ENCODE assay signal across 19 cellular contexts in the genomic region with DNA sequence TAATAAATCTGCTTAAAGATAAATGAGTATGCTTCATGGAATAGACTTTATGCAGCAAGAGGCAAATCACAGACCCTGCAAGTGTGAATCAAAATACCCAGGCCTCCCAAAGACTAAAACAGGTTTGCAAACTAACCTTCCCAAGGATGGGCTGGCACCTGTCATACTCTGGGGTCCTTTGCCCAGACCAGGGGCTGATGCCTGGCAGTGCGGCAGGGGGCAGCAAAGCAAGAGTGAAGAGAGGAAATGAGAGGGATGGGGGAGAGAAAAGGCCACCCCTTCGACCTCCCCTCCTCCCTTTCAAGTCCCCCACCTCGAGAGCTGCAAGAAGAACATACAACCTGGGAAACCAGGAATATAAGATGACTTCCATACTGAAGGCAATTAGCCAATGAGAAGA. TPM values are rescaled to one million over a fixed set of nuclear protein-coding genes. Genes with fewer than 3 reads are reported as not detected.
DNase-seq lines count a peak whose midpoint lies in the region; ATAC-seq and TF ChIP-seq lines count a peak whose summit lies in the region.
"Had no signal": no experiment of that assay in that cellular context is flagged by ENCODE, and none has a peak within 500 bp of the region (broad histone marks: within the 10 kb centered on the region; RNA-seq: fewer than 3 reads in every experiment).

No MANE protein-coding gene starts in this region.

- ATAC-seq in lung (ENCODE audit: insufficient read depth, low FRiP score): no peak
- ATAC-seq in HG03432 (IDR thresholded peaks at IDR 0.05; ENCODE audit: unreplicated experiment): no peak

- WGBS in endodermal cell (ENCODE audit: insufficient coverage in 1 of 2, insufficient read length in 1 of 2), 2 experiments: 90% methylated on average over 3 of the region's 3 CpGs; no CpG with 5 or more reads in 1 of the 2 experiments
- WGBS in lung, 2 donors: 78 to 82% methylated on average over 3 of the region's 3 CpGs

- H3K27ac Mint-ChIP-seq in endodermal cell: no peak overlapping the region
- H3K27ac Mint-ChIP-seq: activated CD4-positive, alpha-beta memory T cell treated with anti-CD3 and anti-CD28 coated beads, Interleukin-2, amount 10 ng/mL, durations not matched to agents 7 days and 5 days had no signal

- DNase-seq in activated CD8-positive, alpha-beta memory T cell treated with anti-CD3 and anti-CD28 coated beads for 24 hours: peak; percentile 37
- DNase-seq in activated CD8-positive, alpha-beta memory T cell treated with anti-CD3 and anti-CD28 coated beads, Interleukin-2, amount 50 U/mL, for 48 hours: no peak
- peak; percentile 21 for DNase-seq in endodermal cell
- peak; percentile 24 for DNase-seq in lung (ENCODE audit: low spot score)
- no peak for DNase-seq in HuH-7.5 (ENCODE audit: low spot score)
- no peak for DNase-seq in activated T-cell treated with anti-CD3 and anti-CD28 coated beads for 4 hours
- DNase-seq: activated CD4-positive, alpha-beta memory T cell treated with anti-CD3 and anti-CD28 coated beads, Interleukin-2, amount 10 ng/mL, durations not matched to agents 7 days and 5 days; C1 segment of cervical spinal cord; DMS153; effector CD8-positive, alpha-beta T cell; NCI-H1436; NCI-H2171; stimulated activated CD4-positive, alpha-beta T cell treated with anti-CD3 and anti-CD28 coated beads, Interleukin-4, amount 100 ng/mL, for 4 hours had no signal

- no peaks in the 10 kb centered on the region for H3K27me3 Mint-ChIP-seq in endodermal cell (ENCODE audit: insufficient read depth)
- H3K27me3 Mint-ChIP-seq: activated CD4-positive, alpha-beta memory T cell treated with anti-CD3 and anti-CD28 coated beads, Interleukin-2, amount 10 ng/mL, durations not matched to agents 7 days and 5 days had no signal

- no peak for TF ChIP-seq CTCF in endodermal cell (conservative IDR thresholded peaks at IDR 0.05)
- TF ChIP-seq CTCF in lung (IDR thresholded peaks at IDR 0.05; ENCODE audit: control extremely low read depth, extremely low read depth): no peak

- H3K4me3 ChIP-seq in endodermal cell (ENCODE audit: low read length) (no peak overlapping the region), lung (no peak overlapping the region), stomach smooth muscle (ENCODE audit: low read length in 2 of 2) (no peak overlapping the region)
- H3K4me3 ChIP-seq: cardiac muscle cell, SJCRH30, thoracic aorta had no signal

- H3K27ac ChIP-seq in endodermal cell (ENCODE audit: low read depth, low read length) (no peak overlapping the region), lung (ENCODE audit: low read depth in 1 of 2, low read length in 1 of 2) (peak overlapping the region in 1 of 2 donors; percentile 71), stomach smooth muscle (ENCODE audit: low read length) (peak overlapping the region; percentile 93)
- H3K27ac ChIP-seq: 22Rv1, cardiac muscle cell, SJCRH30 had no signal

- H3K4me1 Mint-ChIP-seq in endodermal cell: peaks cover 15% of the 10 kb centered on the region

- peaks cover 9% of the 10 kb centered on the region for H3K9me3 Mint-ChIP-seq in endodermal cell

- H3K4me3 Mint-ChIP-seq in endodermal cell: no peak overlapping the region
- H3K4me3 Mint-ChIP-seq: activated CD4-positive, alpha-beta memory T cell treated with anti-CD3 and anti-CD28 coated beads, Interleukin-2, amount 10 ng/mL, durations not matched to agents 7 days and 5 days had no signal

- H3K27me3 ChIP-seq in endodermal cell (ENCODE audit: control insufficient read depth, insufficient read depth, low read length, poor library complexity, severe bottlenecking) (no peaks in the 10 kb centered on the region), lung (ENCODE audit: control insufficient read depth, insufficient read depth) (no peaks in the 10 kb centered on the region), stomach smooth muscle (ENCODE audit: control insufficient read depth in 1 of 2, insufficient read depth in 2 of 2, low read length in 2 of 2) (no peaks in the 10 kb centered on the region)
- H3K27me3 ChIP-seq: cardiac muscle cell, SJCRH30 had no signal

- peaks cover 53% of the 10 kb centered on the region for H3K36me3 Mint-ChIP-seq in endodermal cell (ENCODE audit: low read depth)

- H3K9ac ChIP-seq in endodermal cell (ENCODE audit: extremely low read depth, low read length, poor library complexity, severe bottlenecking): no peak overlapping the region
- peak overlapping the region; percentile 36 to 61 for H3K9ac ChIP-seq in stomach smooth muscle (ENCODE audit: low read length in 2 of 2)

- H3K4me1 ChIP-seq in endodermal cell (ENCODE audit: control insufficient read depth, insufficient read depth, low read length) (no peaks in the 10 kb centered on the region), lung (ENCODE audit: control insufficient read depth in 2 of 2, insufficient read depth in 2 of 2, low read length in 2 of 2) (peaks cover 3 to 13% of the 10 kb centered on the region in 2 donors), stomach smooth muscle (ENCODE audit: control insufficient read depth, insufficient read depth, low read length) (peaks cover 32% of the 10 kb centered on the region)
- H3K4me1 ChIP-seq: SJCRH30 had no signal

- H3K36me3 ChIP-seq in endodermal cell (ENCODE audit: control insufficient read depth, insufficient read depth, low read length) (peaks cover 12% of the 10 kb centered on the region), lung (ENCODE audit: control insufficient read depth in 2 of 2, insufficient read depth in 2 of 2, low read length in 2 of 2) (no peaks in the 10 kb centered on the region), stomach smooth muscle (ENCODE audit: control insufficient read depth in 2 of 2, insufficient read depth in 2 of 2, low read length in 2 of 2) (peaks cover 0 to 3% of the 10 kb centered on the region in 2 donors)
- H3K36me3 ChIP-seq: cardiac muscle cell, SJCRH30, thoracic aorta had no signal

- H3K9me3 ChIP-seq in endodermal cell (ENCODE audit: control insufficient read depth, low read length): peaks cover 4% of the 10 kb centered on the region
- no peaks in the 10 kb centered on the region for H3K9me3 ChIP-seq in lung (ENCODE audit: control insufficient read depth in 2 of 2, insufficient read depth in 1 of 2, low read length in 1 of 2)
- no peaks in the 10 kb centered on the region for H3K9me3 ChIP-seq in stomach smooth muscle (ENCODE audit: control insufficient read depth in 2 of 2, low read length in 2 of 2)
- H3K9me3 ChIP-seq: SJCRH30, thoracic aorta had no signal

RNA-seq across cellular contexts. Expression of gene XXYLT1, which starts 31.8 kb away (rescaled TPM):
- total RNA-seq in endodermal cell (10 to 100 TPM; 35.5 to 38.3 TPM), lung (10 to 100 TPM; 13.7 to 15.4 TPM)
- 41.5 TPM for polyA plus RNA-seq in endodermal cell (2013, experiment 1 of 2)
- 41.3 TPM for polyA plus RNA-seq in endodermal cell (2013, experiment 2 of 2)
- 1 to 10 TPM; 4.7 to 9.2 TPM for polyA plus RNA-seq in lung

Comparison
In these comparisons a context has a peak if more than half of its experiments do, and no peak if none do; other contexts are left out.
1. DNase-seq: peak in activated CD8-positive, alpha-beta memory T cell treated with anti-CD3 and anti-CD28 coated beads for 24 hours (single experiment), endodermal cell (single experiment) and lung (single experiment); none in activated CD8-positive, alpha-beta memory T cell treated with anti-CD3 and anti-CD28 coated beads, Interleukin-2, amount 50 U/mL, for 48 hours (single experiment), HuH-7.5 (single experiment) and activated T-cell treated with anti-CD3 and anti-CD28 coated beads for 4 hours (single experiment).